8 cellular contexts compared by ENCODE assay signal in the genomic region with DNA sequence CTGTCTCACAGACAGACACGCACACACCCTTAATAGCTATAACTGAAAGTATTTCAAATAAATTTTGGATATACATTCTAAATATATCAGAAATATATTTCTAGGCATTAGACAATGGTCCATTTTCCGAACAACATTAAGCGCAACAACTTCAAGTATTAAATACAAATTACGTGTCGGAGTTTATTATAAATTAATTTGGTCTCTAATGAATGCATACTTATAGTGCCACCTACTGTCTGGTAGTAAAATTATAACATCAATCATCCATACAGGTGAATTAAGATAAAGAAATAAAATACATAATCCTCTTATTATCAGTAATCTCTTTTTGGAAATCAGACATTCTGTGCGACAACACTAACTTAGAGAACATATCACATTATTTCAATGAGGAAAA. TPM values are rescaled to one million over a fixed set of nuclear protein-coding genes. Genes with fewer than 3 reads are reported as not detected.
DNase-seq lines count a peak whose midpoint lies in the region; ATAC-seq and TF ChIP-seq lines count a peak whose summit lies in the region.
"Had no signal": no experiment of that assay in that cellular context is flagged by ENCODE, and none has a peak within 500 bp of the region (broad histone marks: within the 10 kb centered on the region; RNA-seq: fewer than 3 reads in every experiment).

No MANE protein-coding gene starts in this region.

- H3K4me3 ChIP-seq in endocrine pancreas (ENCODE audit: control insufficient read depth, insufficient read depth, low read length): peak overlapping the region; percentile 24

- peak; percentile 39 for TF ChIP-seq CTCF in GM10248 (IDR thresholded peaks at IDR 0.05; ENCODE audit: control extremely low read depth, extremely low read depth, low read depth, missing control alignments)

- no peaks in the 10 kb centered on the region for H3K27me3 ChIP-seq in endocrine pancreas (ENCODE audit: control insufficient read depth, insufficient read depth, low read length)

- H3K9me3 ChIP-seq in endocrine pancreas (ENCODE audit: control insufficient read depth, low read length): no peaks in the 10 kb centered on the region

- CTCF ChIA-PET in GM10248 (lab: Yijun Ruan, JAX): interaction anchor here (0.8 to 2.1 kb wide), 7 partner anchors 27 to 440 kb away, joined by 3 to 25 read pairs (median 5); a partner anchor contains a TSS

- ATAC-seq in GM19351 (IDR thresholded peaks at IDR 0.05; ENCODE audit: unreplicated experiment): no peak

- no peak overlapping the region for H3K9ac ChIP-seq in endocrine pancreas (ENCODE audit: control insufficient read depth, insufficient read depth, low read length)

- POLR2A ChIA-PET in GM10248 (lab: Yijun Ruan, JAX): no interaction called here

- no peaks in the 10 kb centered on the region for H3K4me1 ChIP-seq in endocrine pancreas (ENCODE audit: control insufficient read depth, insufficient read depth, low read length)

- no peaks in the 10 kb centered on the region for H3K36me3 ChIP-seq in endocrine pancreas (ENCODE audit: control insufficient read depth, insufficient read depth, low read length)

- DNase-seq in GM10248 (ENCODE audit: extremely low spot score) (peak; percentile 10), NCI-H2196 (lab: John Stamatoyannopoulos, UW; ENCODE audit: unreplicated experiment) (peak; percentile 44), renal cortical epithelial cell (ENCODE audit: low read depth) (peak; percentile 27), C1 segment of cervical spinal cord (lab: John Stamatoyannopoulos, UW) (no peak)
- DNase-seq in activated CD4-positive, CD25-positive, alpha-beta regulatory T cell treated with anti-CD3 and anti-CD28 coated beads, Interleukin-2, amount 50 U/mL, for 72 hours: no peak
- DNase-seq: activated CD8-positive, alpha-beta memory T cell treated with anti-CD3 and anti-CD28 coated beads for 24 hours had no signal

RNA-seq across cellular contexts. Expression of a gene that starts 27.2 kb away (rescaled TPM):
- total RNA-seq in renal cortical epithelial cell: 35.1 and 40.1 TPM in 2 replicates

Comparison
In these comparisons a context has a peak if more than half of its experiments do, and no peak if none do; other contexts are left out.
1. DNase-seq: peak in GM10248 (single experiment), NCI-H2196 (single experiment) and renal cortical epithelial cell (single experiment); none in C1 segment of cervical spinal cord (0 of 14) and activated CD4-positive, CD25-positive, alpha-beta regulatory T cell treated with anti-CD3 and anti-CD28 coated beads, Interleukin-2, amount 50 U/mL, for 72 hours (single experiment).